Comparison of ENCODE assay signal across 18 cellular contexts in the genomic region with DNA sequence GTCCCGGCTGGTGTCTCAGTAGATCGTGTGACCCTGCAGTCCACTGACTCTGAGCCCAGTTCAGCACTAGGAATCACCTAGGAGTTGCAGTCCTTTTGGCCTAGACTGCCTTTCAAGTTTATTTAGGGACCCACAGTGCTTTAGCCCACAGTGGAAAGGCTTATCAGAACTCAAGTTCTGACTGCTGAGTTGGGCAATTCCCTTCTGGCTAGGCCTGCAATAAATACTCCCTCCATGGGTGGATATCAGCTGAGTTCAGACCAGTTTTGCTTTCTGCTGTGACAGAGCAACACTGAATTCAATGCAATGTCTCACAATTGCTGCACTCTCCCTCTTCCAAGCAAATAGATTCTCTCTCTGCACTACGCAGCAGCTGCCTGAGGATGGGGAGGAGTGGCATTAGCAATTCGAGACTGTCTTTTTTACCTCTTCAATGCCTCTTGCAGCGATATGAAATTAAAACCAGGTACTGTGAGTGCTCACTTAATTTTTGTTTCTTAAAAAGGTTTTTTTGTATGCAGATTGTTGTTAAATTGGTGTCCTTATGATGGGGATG.
"Had no signal": no experiment of that assay in that cellular context is flagged by ENCODE, and none has a peak within 500 bp of the region (broad histone marks: within the 10 kb centered on the region; RNA-seq: fewer than 3 reads in every experiment).

No MANE protein-coding gene starts in this region.

- H3K4me2 ChIP-seq: smooth muscle cell had no signal

- H3K4me1 ChIP-seq: stomach, thyroid gland, upper lobe of left lung had no signal

- H3K27me3 ChIP-seq: brain microvascular endothelial cell, heart left ventricle, stomach, thyroid gland, upper lobe of left lung had no signal

- H3K9me3 ChIP-seq: thyroid gland had no signal

- ATAC-seq: naive thymus-derived CD8-positive, alpha-beta T cell; stimulated activated naive B cell treated with anti-CD40 and anti-IgM and Interleukin-4, amounts not matched to agents 10 μg/mL and 1 μg/mL and 100 μg/mL, for 72 hours had no signal

- H3K36me3 ChIP-seq: brain microvascular endothelial cell, heart left ventricle, stomach, thyroid gland, upper lobe of left lung had no signal

- H3K27ac ChIP-seq: brain microvascular endothelial cell, heart left ventricle, stomach, thyroid gland, upper lobe of left lung had no signal

- H3K4me3 ChIP-seq: heart left ventricle, smooth muscle cell, stomach, thyroid gland, upper lobe of left lung had no signal

- DNase-seq: activated CD4-positive, alpha-beta T cell treated with anti-CD3 and anti-CD28 coated beads for 48 hours; activated CD4-positive, alpha-beta T cell treated with anti-CD3 and anti-CD28 coated beads, Interleukin-2, amount 50 U/mL, for 48 hours; activated CD8-positive, alpha-beta memory T cell treated with anti-CD3 and anti-CD28 coated beads, Interleukin-2, amount 50 U/mL, for 4 hours; activated gamma-delta T cell; activated naive CD4-positive, alpha-beta T cell treated with anti-CD3 and anti-CD28 coated beads, Interleukin-2, amount 10 ng/mL, durations not matched to agents 7 days and 5 days; activated naive CD8-positive, alpha-beta T cell treated with anti-CD3 and anti-CD28 coated beads, Interleukin-2, amount 10 ng/mL, durations not matched to agents 7 days and 5 days; activated T-cell treated with anti-CD3 and anti-CD28 coated beads, Interleukin-2, amount 50 U/mL, for 24 hours; amniotic stem cell; brain microvascular endothelial cell; heart left ventricle; kidney glomerular epithelial cell; naive thymus-derived CD8-positive, alpha-beta T cell; stimulated activated CD4-positive, alpha-beta T cell treated with anti-CD3 and anti-CD28 coated beads, Interleukin-2, amount 100 ng/mL, for 24 hours; stimulated activated naive B cell treated with anti-CD40 and anti-IgM and Interleukin-4, amounts not matched to agents 10 μg/mL and 1 μg/mL and 100 μg/mL, for 72 hours; stomach; thyroid gland; upper lobe of left lung had no signal
